ENCODE assay signal across 1 cellular context in the genomic region with DNA sequence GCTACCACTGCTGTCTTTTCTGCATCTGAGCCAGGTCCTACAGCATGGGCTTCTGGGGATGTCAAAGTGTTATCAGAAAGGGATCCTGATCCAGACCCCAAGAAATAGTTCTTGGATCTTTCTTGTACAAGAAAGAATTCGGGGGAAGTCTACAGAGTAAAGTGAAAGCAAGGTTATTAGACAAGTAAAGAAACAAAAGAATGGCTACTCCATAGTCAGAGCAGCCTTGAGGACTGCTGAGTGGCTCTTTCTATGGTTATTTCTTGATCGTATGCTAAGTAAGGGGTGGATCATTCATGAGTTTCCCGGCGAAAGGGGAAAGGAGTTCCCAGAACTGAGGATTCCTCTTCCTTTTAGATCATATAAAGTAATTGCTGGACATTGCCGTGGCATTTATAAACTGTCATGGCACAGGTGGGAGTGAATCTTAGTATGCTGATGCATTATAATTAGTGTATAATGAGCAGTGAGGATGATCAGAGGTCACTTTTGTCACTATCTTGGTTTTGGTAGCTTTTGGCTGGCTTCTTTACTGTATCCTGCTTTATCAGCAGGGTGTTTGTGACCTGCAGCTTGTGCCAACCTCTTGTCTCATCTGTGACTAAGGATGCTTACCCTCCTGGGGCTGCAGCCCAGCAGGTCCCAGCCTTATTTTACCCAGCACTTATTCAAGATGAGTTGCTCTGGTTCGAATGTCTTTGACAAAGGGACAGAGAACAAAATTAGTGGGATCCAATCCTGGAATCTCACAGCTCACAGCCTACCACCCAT.
TF ChIP-seq lines count a peak whose summit lies in the region.

No MANE protein-coding gene starts in this region.

TF ChIP-seq in HepG2, 621 proteins besides CTCF, POLR2A, EP300 and RAD21 (continued from another document):
- TF ChIP-seq AHDC1 (CRISPR knock-in tag; IDR thresholded peaks at IDR 0.05; ENCODE audit: borderline replicate concordance) (no peak), ZNF512B (CRISPR knock-in tag; IDR thresholded peaks at IDR 0.05; ENCODE audit: borderline replicate concordance) (no peak), FOXO1 (CRISPR knock-in tag; IDR thresholded peaks at IDR 0.05) (no peak), TEAD2 (CRISPR knock-in tag; IDR thresholded peaks at IDR 0.05) (no peak), SIN3B (IDR thresholded peaks at IDR 0.05; ENCODE audit: low read length) (no peak), ZBTB38 (CRISPR knock-in tag; IDR thresholded peaks at IDR 0.05) (no peak), ZNF547 (CRISPR knock-in tag; IDR thresholded peaks at IDR 0.05) (no peak), FOXA1 (IDR thresholded peaks at IDR 0.05) (no peak), FOXA1 (CRISPR knock-in tag; IDR thresholded peaks at IDR 0.05) (no peak), TMF1 (CRISPR knock-in tag; IDR thresholded peaks at IDR 0.05; ENCODE audit: low read depth) (no peak), JUNB (CRISPR knock-in tag; IDR thresholded peaks at IDR 0.05; ENCODE audit: borderline replicate concordance) (no peak), HMG20A (CRISPR knock-in tag; IDR thresholded peaks at IDR 0.05; ENCODE audit: borderline replicate concordance) (no peak), ZNF101 (CRISPR knock-in tag; IDR thresholded peaks at IDR 0.05; ENCODE audit: borderline replicate concordance, low read depth) (no peak), SP140L (CRISPR knock-in tag; IDR thresholded peaks at IDR 0.05; ENCODE audit: borderline replicate concordance) (no peak), ZNF788 (CRISPR knock-in tag; IDR thresholded peaks at IDR 0.05; ENCODE audit: borderline replicate concordance) (no peak)
- TF ChIP-seq, protein P1, sequence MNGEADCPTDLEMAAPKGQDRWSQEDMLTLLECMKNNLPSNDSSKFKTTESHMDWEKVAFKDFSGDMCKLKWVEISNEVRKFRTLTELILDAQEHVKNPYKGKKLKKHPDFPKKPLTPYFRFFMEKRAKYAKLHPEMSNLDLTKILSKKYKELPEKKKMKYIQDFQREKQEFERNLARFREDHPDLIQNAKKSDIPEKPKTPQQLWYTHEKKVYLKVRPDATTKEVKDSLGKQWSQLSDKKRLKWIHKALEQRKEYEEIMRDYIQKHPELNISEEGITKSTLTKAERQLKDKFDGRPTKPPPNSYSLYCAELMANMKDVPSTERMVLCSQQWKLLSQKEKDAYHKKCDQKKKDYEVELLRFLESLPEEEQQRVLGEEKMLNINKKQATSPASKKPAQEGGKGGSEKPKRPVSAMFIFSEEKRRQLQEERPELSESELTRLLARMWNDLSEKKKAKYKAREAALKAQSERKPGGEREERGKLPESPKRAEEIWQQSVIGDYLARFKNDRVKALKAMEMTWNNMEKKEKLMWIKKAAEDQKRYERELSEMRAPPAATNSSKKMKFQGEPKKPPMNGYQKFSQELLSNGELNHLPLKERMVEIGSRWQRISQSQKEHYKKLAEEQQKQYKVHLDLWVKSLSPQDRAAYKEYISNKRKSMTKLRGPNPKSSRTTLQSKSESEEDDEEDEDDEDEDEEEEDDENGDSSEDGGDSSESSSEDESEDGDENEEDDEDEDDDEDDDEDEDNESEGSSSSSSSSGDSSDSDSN (CRISPR knock-in tag; IDR thresholded peaks at IDR 0.05) = no peak
- TF ChIP-seq, protein P2, sequence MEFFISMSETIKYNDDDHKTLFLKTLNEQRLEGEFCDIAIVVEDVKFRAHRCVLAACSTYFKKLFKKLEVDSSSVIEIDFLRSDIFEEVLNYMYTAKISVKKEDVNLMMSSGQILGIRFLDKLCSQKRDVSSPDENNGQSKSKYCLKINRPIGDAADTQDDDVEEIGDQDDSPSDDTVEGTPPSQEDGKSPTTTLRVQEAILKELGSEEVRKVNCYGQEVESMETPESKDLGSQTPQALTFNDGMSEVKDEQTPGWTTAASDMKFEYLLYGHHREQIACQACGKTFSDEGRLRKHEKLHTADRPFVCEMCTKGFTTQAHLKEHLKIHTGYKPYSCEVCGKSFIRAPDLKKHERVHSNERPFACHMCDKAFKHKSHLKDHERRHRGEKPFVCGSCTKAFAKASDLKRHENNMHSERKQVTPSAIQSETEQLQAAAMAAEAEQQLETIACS (CRISPR knock-in tag; IDR thresholded peaks at IDR 0.05) = no peak
- TF ChIP-seq, protein P3, sequence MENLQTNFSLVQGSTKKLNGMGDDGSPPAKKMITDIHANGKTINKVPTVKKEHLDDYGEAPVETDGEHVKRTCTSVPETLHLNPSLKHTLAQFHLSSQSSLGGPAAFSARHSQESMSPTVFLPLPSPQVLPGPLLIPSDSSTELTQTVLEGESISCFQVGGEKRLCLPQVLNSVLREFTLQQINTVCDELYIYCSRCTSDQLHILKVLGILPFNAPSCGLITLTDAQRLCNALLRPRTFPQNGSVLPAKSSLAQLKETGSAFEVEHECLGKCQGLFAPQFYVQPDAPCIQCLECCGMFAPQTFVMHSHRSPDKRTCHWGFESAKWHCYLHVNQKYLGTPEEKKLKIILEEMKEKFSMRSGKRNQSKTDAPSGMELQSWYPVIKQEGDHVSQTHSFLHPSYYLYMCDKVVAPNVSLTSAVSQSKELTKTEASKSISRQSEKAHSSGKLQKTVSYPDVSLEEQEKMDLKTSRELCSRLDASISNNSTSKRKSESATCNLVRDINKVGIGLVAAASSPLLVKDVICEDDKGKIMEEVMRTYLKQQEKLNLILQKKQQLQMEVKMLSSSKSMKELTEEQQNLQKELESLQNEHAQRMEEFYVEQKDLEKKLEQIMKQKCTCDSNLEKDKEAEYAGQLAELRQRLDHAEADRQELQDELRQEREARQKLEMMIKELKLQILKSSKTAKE (CRISPR knock-in tag; IDR thresholded peaks at IDR 0.05; ENCODE audit: borderline replicate concordance) = no peak
TF ChIP-seq in HepG2: peak in this region for 0.
